ENCODE assay signal across 1 cellular context in genomic region chr16:4253394-4254150, GRCh38.
TF ChIP-seq lines count a peak whose summit lies in the region.

No MANE protein-coding gene starts in this region.

TF ChIP-seq in K562, 482 proteins besides CTCF, POLR2A, EP300 and RAD21 (continued from another document and continues in another):
- peak in 1 of 2 experiments; percentile 24 for TF ChIP-seq AFF1 (IDR thresholded peaks at IDR 0.05; ENCODE audit: low read depth in 1 of 2, partially characterized antibody in 2 of 2)
- 0 out of 2 replicates have a peak, but pooled peaks have one; percentile 58 for TF ChIP-seq STAG1 (CRISPR knock-in tag; IDR thresholded peaks at IDR 0.05; ENCODE audit: borderline replicate concordance)
- TF ChIP-seq ARHGAP35 (IDR thresholded peaks at IDR 0.05; ENCODE audit: partially characterized antibody): no peak
- TF ChIP-seq ZNF778 (CRISPR knock-in tag; IDR thresholded peaks at IDR 0.05): no peak
- TF ChIP-seq EZH2 (IDR thresholded peaks at IDR 0.05; ENCODE audit: borderline replicate concordance, low read depth, low read length): no peak
- TF ChIP-seq TCF7L2 (IDR thresholded peaks at IDR 0.05; ENCODE audit: low read depth, low read length): no peak
- TF ChIP-seq HLTF (IDR thresholded peaks at IDR 0.05): peak; percentile 85; the same call in 1 of the 2 replicates
- 0 out of 2 replicates have a peak, but pooled peaks have one; percentile 49 for TF ChIP-seq ZNF124 (CRISPR knock-in tag; IDR thresholded peaks at IDR 0.05)
- TF ChIP-seq ZBED1 (IDR thresholded peaks at IDR 0.05): peak; percentile 22; the same call in 1 of the 2 replicates
- TF ChIP-seq RBM14 (IDR thresholded peaks at IDR 0.05; ENCODE audit: borderline replicate concordance, insufficient read depth, low read depth, low read length): no peak
- peak; percentile 54; the same call in 1 of the 2 replicates for TF ChIP-seq CBX1 (IDR thresholded peaks at IDR 0.05; ENCODE audit: low read depth)
- TF ChIP-seq MEIS2 (IDR thresholded peaks at IDR 0.05; ENCODE audit: partially characterized antibody): peak; percentile 64
- peak; percentile 61 for TF ChIP-seq RNF2 (IDR thresholded peaks at IDR 0.05)
- no peak for TF ChIP-seq ZNF23 (CRISPR knock-in tag; IDR thresholded peaks at IDR 0.05)
- no peak for TF ChIP-seq ZNF311 (CRISPR knock-in tag; IDR thresholded peaks at IDR 0.05)
- TF ChIP-seq ZNF384 (IDR thresholded peaks at IDR 0.05; ENCODE audit: low read depth, low read length): no peak
- peak; percentile 72 for TF ChIP-seq RB1 (IDR thresholded peaks at IDR 0.05; ENCODE audit: low read depth)
- TF ChIP-seq HMGN3 (IDR thresholded peaks at IDR 0.05; ENCODE audit: borderline replicate concordance, extremely low read depth, insufficient read length, low read depth, low read length): peak; percentile 95
- no peak for TF ChIP-seq ATF1 (CRISPR knock-in tag; IDR thresholded peaks at IDR 0.05)
- TF ChIP-seq ATF1 (tag; IDR thresholded peaks at IDR 0.05): peak; percentile 75; the same call in 1 of the 2 replicates
- peak; percentile 23; the same call in 1 of the 2 replicates for TF ChIP-seq SIN3B (IDR thresholded peaks at IDR 0.05; ENCODE audit: low read depth)
- TF ChIP-seq CREB1 (IDR thresholded peaks at IDR 0.05): peak; percentile 3; the same call in 1 of the 2 replicates
- TF ChIP-seq CREB1 (CRISPR knock-in tag; IDR thresholded peaks at IDR 0.05): peak; percentile 53
- TF ChIP-seq ESRRA (IDR thresholded peaks at IDR 0.05; ENCODE audit: borderline replicate concordance, low read depth): peak; percentile 55; the same call in 1 of the 2 replicates
- TF ChIP-seq ZNF239 (CRISPR knock-in tag; IDR thresholded peaks at IDR 0.05): peak; percentile 4; the same call in 1 of the 2 replicates
- TF ChIP-seq PCBP1 (IDR thresholded peaks at IDR 0.05; ENCODE audit: low read depth, low read length, poor library complexity, severe bottlenecking): peak; percentile 3
- TF ChIP-seq SUPT5H (IDR thresholded peaks at IDR 0.05): peak; percentile 92
- peak; percentile 63; the same call in 1 of the 2 replicates for TF ChIP-seq RUNX1 (IDR thresholded peaks at IDR 0.05; ENCODE audit: low read depth)
- peak; percentile 64; the same call in 1 of the 2 replicates for TF ChIP-seq ZBTB49 (CRISPR knock-in tag; IDR thresholded peaks at IDR 0.05; ENCODE audit: borderline replicate concordance)
- TF ChIP-seq ZNF134 (CRISPR knock-in tag; conservative IDR thresholded peaks at IDR 0.05): no peak
- TF ChIP-seq ATF3 (IDR thresholded peaks at IDR 0.05): no peak
- TF ChIP-seq ATF3 (CRISPR knock-in tag; conservative IDR thresholded peaks at IDR 0.05): 0 out of 2 replicates have a peak, but pooled peaks have one; percentile 60
- peak; percentile 37 for TF ChIP-seq PRDM10 (IDR thresholded peaks at IDR 0.05; ENCODE audit: partially characterized antibody)
- peak; percentile 87 for TF ChIP-seq ZBTB7A (IDR thresholded peaks at IDR 0.05; ENCODE audit: borderline replicate concordance, control insufficient read depth, low read depth, low read length)
- no peak for TF ChIP-seq ZKSCAN1 (IDR thresholded peaks at IDR 0.05; ENCODE audit: low read depth, low read length)
- peak; percentile 79 for TF ChIP-seq MAX (CRISPR knock-in tag; IDR thresholded peaks at IDR 0.05)
- no peak for TF ChIP-seq XRCC5 (IDR thresholded peaks at IDR 0.05; ENCODE audit: low read depth, low read length)
- no peak for TF ChIP-seq NCOA1 (IDR thresholded peaks at IDR 0.05; ENCODE audit: low read depth)
- TF ChIP-seq RERE (CRISPR knock-in tag; IDR thresholded peaks at IDR 0.05; ENCODE audit: borderline replicate concordance): 0 out of 2 replicates have a peak, but pooled peaks have one; percentile 8
- no peak for TF ChIP-seq CEBPB (tag; IDR thresholded peaks at IDR 0.05)
- TF ChIP-seq POLR2G (IDR thresholded peaks at IDR 0.05; ENCODE audit: low read depth, low read length): peak; percentile 98
- TF ChIP-seq ZNF3 (CRISPR knock-in tag; IDR thresholded peaks at IDR 0.05): no peak
- peak in 1 of 2 experiments; percentile 82; a peak in 2 of 4 replicates for TF ChIP-seq ZNF639 (CRISPR knock-in tag; conservative IDR thresholded peaks at IDR 0.05 in 1 of 2, IDR thresholded peaks at IDR 0.05 in 1 of 2)
- peak in 1 of 2 experiments; percentile 80; a peak in 2 of 4 replicates for TF ChIP-seq SRF (CRISPR knock-in tag; IDR thresholded peaks at IDR 0.05)
- peak; percentile 47; the same call in 1 of the 2 replicates for TF ChIP-seq ZNF324 (CRISPR knock-in tag; IDR thresholded peaks at IDR 0.05)
